In genomic region chr20:51812861-51813260, GRCh38 we compare ENCODE assay signal across 33 cellular contexts. TPM values are rescaled to one million over a fixed set of nuclear protein-coding genes. Genes with fewer than 3 reads are reported as not detected.
"Had no signal": no experiment of that assay in that cellular context is flagged by ENCODE, and none has a peak within 500 bp of the region (broad histone marks: within the 10 kb centered on the region; RNA-seq: fewer than 3 reads in every experiment).

No MANE protein-coding gene starts in this region.

- DNase-seq: activated B cell treated with CpG ODN at 0.5 μM for 24 hours; activated CD4-positive, alpha-beta memory T cell treated with anti-CD3 and anti-CD28 coated beads for 36 hours; activated CD4-positive, alpha-beta T cell treated with anti-CD3 and anti-CD28 coated beads, Interleukin-2, amount 10 ng/mL, durations not matched to agents 24 days and 14 days; activated CD8-positive, alpha-beta memory T cell treated with anti-CD3 and anti-CD28 coated beads, Interleukin-2, amount 10 ng/mL, durations not matched to agents 7 days and 5 days; activated CD8-positive, alpha-beta memory T cell treated with anti-CD3 and anti-CD28 coated beads, Interleukin-2, amount 50 U/mL, for 4 hours; activated CD8-positive, alpha-beta T cell treated with anti-CD3 and anti-CD28 coated beads, Interleukin-2, amount 10 ng/mL, durations not matched to agents 7 days and 5 days; activated effector memory CD4-positive, alpha-beta T cell treated with anti-CD3 and anti-CD28 coated beads, Interleukin-2, amount 50 U/mL, for 16 hours; activated naive CD4-positive, alpha-beta T cell treated with anti-CD3 and anti-CD28 coated beads for 36 hours; activated naive CD8-positive, alpha-beta T cell treated with anti-CD3 and anti-CD28 coated beads for 36 hours; activated naive CD8-positive, alpha-beta T cell treated with anti-CD3 and anti-CD28 coated beads, Interleukin-2, amount 50 U/mL, for 24 hours; activated T-cell treated with anti-CD3 and anti-CD28 coated beads, Interleukin-2, amount 50 U/mL, for 1 hour; activated T-cell treated with anti-CD3 and anti-CD28 coated beads, Interleukin-2, amount 50 U/mL, for 48 hours; adrenal gland; amygdala; aorta; body of pancreas; caudate nucleus; cortex of kidney; dermis blood vessel endothelial cell; effector CD4-positive, alpha-beta T cell; effector memory CD8-positive, alpha-beta T cell; esophagus squamous epithelium; foreskin melanocyte; head of caudate nucleus; T-helper 1 cell; T-helper 17 cell; T1000; WERI-Rb-1 had no signal

- H3K27ac ChIP-seq: adrenal gland, body of pancreas, epithelial cell of prostate, esophagus squamous epithelium, WERI-Rb-1 had no signal

- FAIRE-seq: colon, endometrium, endothelial cell of umbilical vein had no signal

- H3K9me3 ChIP-seq: adrenal gland, body of pancreas, esophagus squamous epithelium had no signal

- H3K4me1 ChIP-seq: adrenal gland, body of pancreas, esophagus squamous epithelium had no signal

- H3K36me3 ChIP-seq: adrenal gland, esophagus squamous epithelium, WERI-Rb-1 had no signal

- H3K27me3 ChIP-seq: adrenal gland, body of pancreas, esophagus squamous epithelium had no signal

- ATAC-seq: activated CD4-positive, CD25-positive, alpha-beta regulatory T cell treated with anti-CD3 and anti-CD28 coated beads, Interleukin-2, amount 50 U/mL, for 24 hours; activated CD8-positive, alpha-beta memory T cell treated with anti-CD3 and anti-CD28 coated beads, Interleukin-2, amount 10 ng/mL, durations not matched to agents 7 days and 5 days; activated CD8-positive, alpha-beta T cell treated with anti-CD3 and anti-CD28 coated beads, Interleukin-2, amount 10 ng/mL, durations not matched to agents 7 days and 5 days; activated naive CD8-positive, alpha-beta T cell treated with anti-CD3 and anti-CD28 coated beads, Interleukin-2, amount 50 U/mL, for 24 hours; body of pancreas; effector memory CD8-positive, alpha-beta T cell; T-helper 17 cell had no signal

- H3K4me3 ChIP-seq: adrenal gland, body of pancreas, esophagus squamous epithelium had no signal

RNA-seq across cellular contexts. Expression of gene SALL4, which starts 10.5 kb away (rescaled TPM):
- total RNA-seq: activated B cell treated with CpG ODN at 0.5 μM for 24 hours; activated CD4-positive, alpha-beta memory T cell treated with anti-CD3 and anti-CD28 coated beads for 36 hours; activated CD8-positive, alpha-beta T cell treated with anti-CD3 and anti-CD28 coated beads, Interleukin-2, amount 10 ng/mL, durations not matched to agents 7 days and 5 days; activated naive CD4-positive, alpha-beta T cell treated with anti-CD3 and anti-CD28 coated beads for 36 hours had no signal
